In the genomic region with DNA sequence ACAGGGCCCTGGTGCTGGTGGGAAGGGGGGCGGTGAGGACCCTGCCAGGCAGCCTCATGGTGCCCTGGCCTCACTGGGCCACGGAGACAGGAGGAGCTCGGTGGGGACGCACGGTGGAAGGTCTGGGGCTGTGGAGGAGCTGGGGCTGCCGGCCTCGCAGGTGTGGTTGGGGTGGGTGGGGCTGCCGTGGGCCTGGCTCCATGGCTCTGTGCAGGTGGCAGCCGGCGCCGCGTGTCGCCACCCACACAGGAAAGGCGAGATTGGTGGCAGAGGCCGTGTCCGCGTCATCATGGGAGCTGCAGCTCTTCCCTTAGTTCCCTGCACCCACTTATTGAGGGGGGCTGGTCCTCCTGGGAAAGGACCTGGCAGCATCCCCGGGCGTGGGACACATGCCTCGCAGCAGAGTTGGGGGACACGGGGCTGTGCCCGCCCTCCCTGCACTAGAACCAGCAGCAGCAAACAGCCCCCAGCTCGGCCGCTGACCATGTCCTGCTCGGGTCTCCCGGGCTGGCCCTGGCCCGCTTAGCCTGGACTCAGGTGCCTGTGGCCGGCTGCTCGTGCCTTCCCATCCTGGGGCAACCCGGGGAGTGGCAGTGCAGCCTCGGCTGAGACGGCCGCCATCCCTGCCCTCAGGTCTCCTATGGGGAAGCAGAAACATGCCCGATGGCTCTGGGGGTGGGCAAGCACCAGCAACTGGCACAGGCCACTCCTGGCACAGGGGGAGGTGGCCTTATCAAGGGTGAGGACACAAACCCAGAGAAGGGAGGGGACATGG, we compare ENCODE assay signal across 1 cellular context.
TF ChIP-seq lines count a peak whose summit lies in the region.

No MANE protein-coding gene starts in this region.

TF ChIP-seq in SK-N-SH, 30 proteins besides CTCF, POLR2A, EP300 and RAD21:
- TF ChIP-seq FOXM1 (IDR thresholded peaks at IDR 0.05; ENCODE audit: low read depth) (no peak), POLR2AphosphoS5 (IDR thresholded peaks at IDR 0.05; ENCODE audit: low read depth, low read length) (no peak)
- TF ChIP-seq, protein P1, sequence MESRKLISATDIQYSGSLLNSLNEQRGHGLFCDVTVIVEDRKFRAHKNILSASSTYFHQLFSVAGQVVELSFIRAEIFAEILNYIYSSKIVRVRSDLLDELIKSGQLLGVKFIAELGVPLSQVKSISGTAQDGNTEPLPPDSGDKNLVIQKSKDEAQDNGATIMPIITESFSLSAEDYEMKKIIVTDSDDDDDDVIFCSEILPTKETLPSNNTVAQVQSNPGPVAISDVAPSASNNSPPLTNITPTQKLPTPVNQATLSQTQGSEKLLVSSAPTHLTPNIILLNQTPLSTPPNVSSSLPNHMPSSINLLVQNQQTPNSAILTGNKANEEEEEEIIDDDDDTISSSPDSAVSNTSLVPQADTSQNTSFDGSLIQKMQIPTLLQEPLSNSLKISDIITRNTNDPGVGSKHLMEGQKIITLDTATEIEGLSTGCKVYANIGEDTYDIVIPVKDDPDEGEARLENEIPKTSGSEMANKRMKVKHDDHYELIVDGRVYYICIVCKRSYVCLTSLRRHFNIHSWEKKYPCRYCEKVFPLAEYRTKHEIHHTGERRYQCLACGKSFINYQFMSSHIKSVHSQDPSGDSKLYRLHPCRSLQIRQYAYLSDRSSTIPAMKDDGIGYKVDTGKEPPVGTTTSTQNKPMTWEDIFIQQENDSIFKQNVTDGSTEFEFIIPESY (IDR thresholded peaks at IDR 0.05; ENCODE audit: borderline replicate concordance, low read depth): no peak
- TF ChIP-seq, protein P2, sequence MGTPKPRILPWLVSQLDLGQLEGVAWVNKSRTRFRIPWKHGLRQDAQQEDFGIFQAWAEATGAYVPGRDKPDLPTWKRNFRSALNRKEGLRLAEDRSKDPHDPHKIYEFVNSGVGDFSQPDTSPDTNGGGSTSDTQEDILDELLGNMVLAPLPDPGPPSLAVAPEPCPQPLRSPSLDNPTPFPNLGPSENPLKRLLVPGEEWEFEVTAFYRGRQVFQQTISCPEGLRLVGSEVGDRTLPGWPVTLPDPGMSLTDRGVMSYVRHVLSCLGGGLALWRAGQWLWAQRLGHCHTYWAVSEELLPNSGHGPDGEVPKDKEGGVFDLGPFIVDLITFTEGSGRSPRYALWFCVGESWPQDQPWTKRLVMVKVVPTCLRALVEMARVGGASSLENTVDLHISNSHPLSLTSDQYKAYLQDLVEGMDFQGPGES (IDR thresholded peaks at IDR 0.05; ENCODE audit: low read depth, low read length): no peak
